ENCODE assay signal across 7 cellular contexts in genomic region chr11:67990546-67991346, GRCh38. TPM values are rescaled to one million over a fixed set of nuclear protein-coding genes. Genes with fewer than 3 reads are reported as not detected.
DNase-seq lines count a peak whose midpoint lies in the region; ATAC-seq, FAIRE-seq and TF ChIP-seq lines count a peak whose summit lies in the region.
"Not testable (repeated sequence)": the region's sequence is repeated elsewhere in the genome, so short reads cannot be mapped to it uniquely, and the experiment has no call there.
"Had no signal": no experiment of that assay in that cellular context is flagged by ENCODE, and none has a peak within 500 bp of the region (broad histone marks: within the 10 kb centered on the region; RNA-seq: fewer than 3 reads in every experiment).

No MANE protein-coding gene starts in this region.

- not testable (repeated sequence) for H3K36me3 Mint-ChIP-seq in astrocyte (ENCODE audit: low read depth, unreplicated experiment)

- not testable (repeated sequence) for H3K27ac ChIP-seq in HUES48 (ENCODE audit: low read depth, low read length); astrocyte (ENCODE audit: low read depth, low read length); left ventricle myocardium inferior (replicated peaks)

- H3K9ac ChIP-seq in HUES48 (ENCODE audit: low read depth, low read length): peak overlapping the region; percentile 51; the same call in 1 of the 2 replicates
- H3K9ac ChIP-seq in astrocyte (ENCODE audit: low read length): not testable (repeated sequence)

- peak; percentile 34 for DNase-seq in AG20443 (ENCODE audit: low spot score)
- DNase-seq in astrocyte (ENCODE audit: low read depth); left ventricle myocardium inferior; left lobe of liver (ENCODE audit: low spot score): not testable (repeated sequence)
- DNase-seq in retina: peak; percentile 59

- H3K27me3 ChIP-seq in HUES48 (ENCODE audit: control insufficient read depth, insufficient read depth, low read length); astrocyte (ENCODE audit: insufficient read depth, low read length): not testable (repeated sequence)
- H3K27me3 ChIP-seq in left ventricle myocardium inferior (ENCODE audit: low read depth): peaks cover 25% of the 10 kb centered on the region

- H4K20me1 ChIP-seq in astrocyte (ENCODE audit: insufficient read depth, low read length): not testable (repeated sequence)

- H3K9me3 ChIP-seq in HUES48 (ENCODE audit: control insufficient read depth, insufficient read depth, low read length); astrocyte (ENCODE audit: insufficient read depth, low read depth, low read length); left ventricle myocardium inferior (replicated peaks): not testable (repeated sequence)

- FAIRE-seq in astrocyte (lab: Jason Lieb, UNC): not testable (repeated sequence)

- not testable (repeated sequence) for H3K27ac Mint-ChIP-seq in astrocyte (ENCODE audit: unreplicated experiment)

- not testable (repeated sequence) for H3K36me3 ChIP-seq in HUES48 (ENCODE audit: control insufficient read depth, insufficient read depth, low read length); astrocyte (ENCODE audit: insufficient read depth, low read length); left ventricle myocardium inferior

- H2AFZ ChIP-seq in astrocyte (ENCODE audit: low read depth, low read length): not testable (repeated sequence)

- not testable (repeated sequence) for H3K4me3 Mint-ChIP-seq in astrocyte (ENCODE audit: unreplicated experiment)

- H3K4me1 ChIP-seq in HUES48 (ENCODE audit: control insufficient read depth, insufficient read depth, low read length); astrocyte (ENCODE audit: insufficient read depth, low read length): not testable (repeated sequence)
- peaks cover 11% of the 10 kb centered on the region for H3K4me1 ChIP-seq in left ventricle myocardium inferior

- not testable (repeated sequence) for TF ChIP-seq CTCF in astrocyte (IDR thresholded peaks at IDR 0.05; ENCODE audit: insufficient read depth, low read depth, low read length); left ventricle myocardium inferior (IDR thresholded peaks at IDR 0.05; ENCODE audit: borderline replicate concordance)

- not testable (repeated sequence) for H3K4me1 Mint-ChIP-seq in astrocyte (ENCODE audit: low read depth, unreplicated experiment)

- H3K4me3 ChIP-seq in HUES48 (ENCODE audit: low read depth, low read length) (peak overlapping the region; percentile 64), left ventricle myocardium inferior (peak overlapping the region; percentile 55)
- not testable (repeated sequence) for H3K4me3 ChIP-seq in astrocyte (ENCODE audit: insufficient read depth, low read depth, low read length)

- peak overlapping the region; percentile 41 for H3K4me2 ChIP-seq in astrocyte (ENCODE audit: low read length)

- H3K9me3 Mint-ChIP-seq in astrocyte (ENCODE audit: unreplicated experiment): not testable (repeated sequence)

- intact Hi-C loops in left ventricle myocardium inferior (cut with micrococcal nuclease): not testable (repeated sequence)

- peaks cover 21% of the 10 kb centered on the region for H3K27me3 Mint-ChIP-seq in astrocyte (ENCODE audit: low read depth, unreplicated experiment)

- H3K79me2 ChIP-seq in astrocyte (ENCODE audit: insufficient read depth, low read length): not testable (repeated sequence)

- peak; percentile 44 for ATAC-seq in left lobe of liver

RNA-seq across cellular contexts. Expression of gene UNC93B1, which starts 13.2 kb away (rescaled TPM):
- total RNA-seq in astrocyte (37.3 and 39.6 TPM in 2 replicates), left ventricle myocardium inferior (6.1 TPM), left lobe of liver (18.9 TPM)

RNA-seq across cellular contexts. Expression of gene ALDH3B1, which starts 19.4 kb away (rescaled TPM):
- 1.1 and 1.3 TPM in 2 replicates for total RNA-seq in astrocyte
- 3.7 TPM for total RNA-seq in left ventricle myocardium inferior
- 3.2 TPM for total RNA-seq in left lobe of liver
- total RNA-seq: activated T-helper 1 cell treated with anti-CD3 and anti-CD28 coated beads, Interleukin-12 subunit alpha, Interleukin-12 subunit beta, Interleukin-2, Interleukin-4 antibody, amounts not matched to agents 30 ng/mL and 10 ng/mL and 1 ng/mL, durations not matched to agents 14 hours and 24 hours and 36 hours had no signal

RNA-seq across cellular contexts. Expression of gene NDUFS8, which starts 39.7 kb away (rescaled TPM):
- total RNA-seq in astrocyte (159 and 170 TPM in 2 replicates), left ventricle myocardium inferior (436 TPM), left lobe of liver (104 TPM)

RNA-seq across cellular contexts. Expression of gene TCIRG1, which starts 48.1 kb away (rescaled TPM):
- total RNA-seq in astrocyte (55.1 and 56.5 TPM in 2 replicates), left ventricle myocardium inferior (23.4 TPM), left lobe of liver (66.5 TPM)
